Comparison of ENCODE assay signal across 20 cellular contexts in the genomic region with DNA sequence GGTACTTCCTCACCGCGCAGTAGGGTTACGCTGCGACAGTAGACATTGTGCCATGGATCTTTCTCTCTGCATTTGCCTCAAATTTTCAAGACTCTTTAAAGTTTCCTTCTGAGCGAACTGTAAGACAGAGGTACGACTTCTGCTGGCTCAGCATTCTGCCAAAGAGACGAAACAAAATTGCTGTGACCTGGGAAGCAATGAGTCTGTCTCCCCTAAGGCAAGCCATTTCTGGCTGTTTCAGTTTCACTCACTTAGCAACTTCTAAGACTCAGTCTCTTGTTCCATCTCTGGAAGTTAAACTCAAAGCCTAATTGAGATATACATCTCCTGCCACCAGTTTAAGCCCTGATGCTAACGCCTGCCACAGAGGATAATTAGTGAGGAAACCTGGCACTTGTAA.
A peak's percentile ranks its signal among the peaks of the same experiment; 100 is the strongest.
DNase-seq lines count a peak whose midpoint lies in the region; ATAC-seq, FAIRE-seq and TF ChIP-seq lines count a peak whose summit lies in the region.
"Had no signal": no experiment of that assay in that cellular context is flagged by ENCODE, and none has a peak within 500 bp of the region (broad histone marks: within the 10 kb centered on the region; RNA-seq: fewer than 3 reads in every experiment).

No MANE protein-coding gene starts in this region.

- no peak overlapping the region for H2BK15ac ChIP-seq in IMR-90 (ENCODE audit: low read depth, low read length)

- H3K27me3 ChIP-seq in IMR-90 (ENCODE audit: control insufficient read depth, insufficient read depth, low read length): no peaks in the 10 kb centered on the region
- H3K27me3 ChIP-seq in body of pancreas: no peaks in the 10 kb centered on the region
- H3K27me3 ChIP-seq: BLaER1 had no signal

- no peak for FAIRE-seq in A549 (lab: Jason Lieb, UNC)
- FAIRE-seq: G401.6, GM12891, GM19239, H54 had no signal

- H3K23ac ChIP-seq in IMR-90 (ENCODE audit: low read depth, low read length): no peak overlapping the region

- CTCF ChIA-PET in A549 (lab: Yijun Ruan, JAX): no interaction called here
- CTCF ChIA-PET in IMR-90 (lab: Yijun Ruan, JAX): no interaction called here

- POLR2A ChIA-PET in A549 (lab: Yijun Ruan, JAX) (no interaction called here), IMR-90 (lab: Charles Lee; ENCODE audit: unreplicated experiment) (no interaction called here)

- no peak overlapping the region for H4K91ac ChIP-seq in IMR-90 (ENCODE audit: insufficient read depth, low read depth, low read length)

- no TSS peak for BruUV-seq in IMR-90 (replicated peaks; lab: Mats Ljungman, UMichigan)

- H3K36me3 ChIP-seq in IMR-90 (ENCODE audit: control insufficient read depth, insufficient read depth, low read length) (no peaks in the 10 kb centered on the region), body of pancreas (replicated peaks in 1 of 2; ENCODE audit: insufficient read depth in 1 of 2, low read depth in 2 of 2) (no peaks in the 10 kb centered on the region)
- H3K36me3 ChIP-seq: BLaER1 had no signal

- 51% methylated on average over 8 of the region's 8 CpGs for WGBS in A549 (ENCODE audit: missing lambda C conversion rate)
- WGBS in IMR-90 (ENCODE audit: extremely low coverage in 2 of 2, insufficient read length in 1 of 2), 2 experiments: 86% methylated on average over 4 of the region's 8 CpGs; no CpG with 5 or more reads in 1 of the 2 experiments
- 75 to 86% methylated on average over 8 of the region's 8 CpGs for WGBS in body of pancreas, 2 donors

- H3K4me1 ChIP-seq in A549 (no peaks in the 10 kb centered on the region), IMR-90 (ENCODE audit: control insufficient read depth, insufficient read depth, low read length) (no peaks in the 10 kb centered on the region), body of pancreas (no peaks in the 10 kb centered on the region)
- H3K4me1 ChIP-seq: BLaER1 had no signal

- no peak overlapping the region for H2BK20ac ChIP-seq in IMR-90 (ENCODE audit: low read depth, low read length)

- H3K18ac ChIP-seq in IMR-90 (ENCODE audit: low read depth, low read length): no peak overlapping the region

- H3K9me3 ChIP-seq in A549 (no peaks in the 10 kb centered on the region), IMR-90 (ENCODE audit: control insufficient read depth, insufficient read depth, low read length) (no peaks in the 10 kb centered on the region; the same call in none of the 2 replicates), body of pancreas (no peaks in the 10 kb centered on the region)

- H3K56ac ChIP-seq in IMR-90 (ENCODE audit: extremely low read depth, insufficient read depth, low read length): no peak overlapping the region

- TF ChIP-seq RAD21 in A549 (conservative IDR thresholded peaks at IDR 0.05 in 1 of 2, IDR thresholded peaks at IDR 0.05 in 1 of 2): no peak
- no peak for TF ChIP-seq RAD21 in IMR-90 (IDR thresholded peaks at IDR 0.05; ENCODE audit: low read length)

- dilution Hi-C loops in IMR-90 (cut with HindIII; ENCODE audit: low sequenced_read_pairs, unreplicated experiment): no loop called here

- no peak overlapping the region for H2AFZ ChIP-seq in IMR-90 (replicated peaks; ENCODE audit: low read length, poor library complexity)
- H2AFZ ChIP-seq: GM23248 had no signal

- TF ChIP-seq POLR2A in A549 (IDR thresholded peaks at IDR 0.05; ENCODE audit: low read length): no peak
- TF ChIP-seq POLR2A in IMR-90 (IDR thresholded peaks at IDR 0.05; ENCODE audit: low read depth, low read length): no peak
- no peak for TF ChIP-seq POLR2A in body of pancreas (IDR thresholded peaks at IDR 0.05)

- H4K20me1 ChIP-seq in IMR-90 (ENCODE audit: insufficient read depth, low read length): no peaks in the 10 kb centered on the region
- H4K20me1 ChIP-seq: BLaER1 had no signal

- in situ Hi-C loops in IMR-90 (cut with MboI; ENCODE audit: low sequenced_read_pairs): no loop called here

- H3K27ac ChIP-seq in A549 (no peak overlapping the region), IMR-90 (ENCODE audit: insufficient read depth, low read length) (no peak overlapping the region), body of pancreas (no peak overlapping the region)
- H3K27ac ChIP-seq: BLaER1, GM23248 had no signal

- H4K5ac ChIP-seq in IMR-90 (ENCODE audit: low read depth, low read length): no peak overlapping the region

- intact Hi-C loops in IMR-90 (cut with micrococcal nuclease): no loop called here
- intact Hi-C loops in body of pancreas (cut with DNase I): no loop called here

- no peak for TF ChIP-seq EP300 in A549 (IDR thresholded peaks at IDR 0.05)

- no peaks in the 10 kb centered on the region for H3K9me1 ChIP-seq in IMR-90 (ENCODE audit: insufficient read depth, low read length)

- no peak overlapping the region for H4K8ac ChIP-seq in IMR-90 (ENCODE audit: low read depth in 2 of 2, low read length in 2 of 2)

- H3K4me3 ChIP-seq in A549 (no peak overlapping the region), IMR-90 (ENCODE audit: insufficient read depth, low read depth, low read length) (no peak overlapping the region), body of pancreas (no peak overlapping the region)
- H3K4me3 ChIP-seq: BLaER1, GM23248 had no signal

- DNase-seq in A549 (ENCODE audit: low read depth in 1 of 2, low spot score in 1 of 2): no peak
- no peak for DNase-seq in IMR-90
- peak; percentile 40 for DNase-seq in RPMI8226
- DNase-seq in islet precursor cell: peak; percentile 70
- no peak for DNase-seq in body of pancreas
- DNase-seq: CD8-positive, alpha-beta T cell; COR-L47; DMS 273 treated with DMSO at 0.1 percent for 48 hours; DMS53; DND-41; EL; GM23248; HCEC 1CT; KG1 had no signal

- no peak overlapping the region for H2BK5ac ChIP-seq in IMR-90 (ENCODE audit: low read depth, low read length, poor library complexity, severe bottlenecking)

- no peak overlapping the region for H3K14ac ChIP-seq in IMR-90 (replicated peaks; ENCODE audit: low read depth, low read length)

- no peak overlapping the region for H2AK5ac ChIP-seq in IMR-90 (ENCODE audit: low read depth, low read length)

- no peak overlapping the region for H3K4ac ChIP-seq in IMR-90 (ENCODE audit: low read depth, low read length)

- H3K4me2 ChIP-seq in A549 (no peak overlapping the region), IMR-90 (ENCODE audit: low read depth, low read length) (no peak overlapping the region)
- H3K4me2 ChIP-seq: BLaER1 had no signal

- TF ChIP-seq CTCF in A549 (IDR thresholded peaks at IDR 0.05) (no peak), IMR-90 (conservative IDR thresholded peaks at IDR 0.05; ENCODE audit: low read depth, low read length) (no peak), body of pancreas (IDR thresholded peaks at IDR 0.05) (no peak)

- ATAC-seq in A549: no peak
- ATAC-seq in IMR-90 (ENCODE audit: low read depth): no peak
- ATAC-seq in body of pancreas: no peak
- ATAC-seq in GM21576 (IDR thresholded peaks at IDR 0.05; ENCODE audit: unreplicated experiment): no peak
- ATAC-seq: CD8-positive, alpha-beta T cell had no signal

- H2BK120ac ChIP-seq in IMR-90 (ENCODE audit: low read depth, low read length): no peak overlapping the region

- no peak overlapping the region for H3K9ac ChIP-seq in IMR-90 (ENCODE audit: low read depth, low read length)
- H3K9ac ChIP-seq: BLaER1, GM23248 had no signal

- no peak overlapping the region for H2AK9ac ChIP-seq in IMR-90 (replicated peaks; ENCODE audit: low read depth, low read length, poor library complexity)

- H3K79me1 ChIP-seq in IMR-90 (ENCODE audit: low read depth in 1 of 2, low read length in 2 of 2): no peaks in the 10 kb centered on the region

TF ChIP-seq in A549, 52 proteins besides CTCF, POLR2A, EP300 and RAD21:
- TF ChIP-seq, protein P1, sequence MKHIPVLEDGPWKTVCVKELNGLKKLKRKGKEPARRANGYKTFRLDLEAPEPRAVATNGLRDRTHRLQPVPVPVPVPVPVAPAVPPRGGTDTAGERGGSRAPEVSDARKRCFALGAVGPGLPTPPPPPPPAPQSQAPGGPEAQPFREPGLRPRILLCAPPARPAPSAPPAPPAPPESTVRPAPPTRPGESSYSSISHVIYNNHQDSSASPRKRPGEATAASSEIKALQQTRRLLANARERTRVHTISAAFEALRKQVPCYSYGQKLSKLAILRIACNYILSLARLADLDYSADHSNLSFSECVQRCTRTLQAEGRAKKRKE (CRISPR knock-in tag; IDR thresholded peaks at IDR 0.05; ENCODE audit: low read depth): no peak
- TF ChIP-seq MAFK (IDR thresholded peaks at IDR 0.05; ENCODE audit: partially characterized antibody): peak; percentile 59

TF ChIP-seq in IMR-90, 13 proteins besides CTCF, POLR2A, EP300 and RAD21:
- TF ChIP-seq MAFK (IDR thresholded peaks at IDR 0.05; ENCODE audit: low read depth, low read length) (peak; percentile 60), NFE2L2 (IDR thresholded peaks at IDR 0.05; ENCODE audit: low read depth, low read length) (no peak), RFX5 (IDR thresholded peaks at IDR 0.05; ENCODE audit: low read depth, low read length) (no peak)

Comparison
In these comparisons a context has a peak if more than half of its experiments do, and no peak if none do; other contexts are left out.
1. DNase-seq: peak in RPMI8226 (single experiment) and islet precursor cell (single experiment); none in A549 (0 of 2), IMR-90 (single experiment) and body of pancreas (0 of 4).